16 cellular contexts compared by ENCODE assay signal in the genomic region with DNA sequence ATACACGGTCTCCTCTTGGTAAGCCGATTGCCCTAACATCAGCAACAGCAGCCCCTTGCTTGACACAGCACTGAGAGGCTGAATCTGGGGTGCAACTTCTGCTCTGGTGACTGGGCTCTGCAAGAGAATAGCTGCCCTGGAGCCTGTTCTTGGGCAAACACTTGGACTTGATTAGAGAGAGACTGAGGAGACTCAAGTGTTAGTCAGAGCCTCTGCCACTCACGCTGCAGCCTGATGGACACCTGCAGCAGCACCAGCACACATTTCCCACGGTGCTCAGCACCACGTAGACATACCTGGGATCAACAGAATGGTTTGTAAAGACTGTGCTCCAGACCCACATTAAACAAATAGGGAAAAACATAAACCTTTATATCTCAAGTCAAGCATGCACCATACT. TPM values are rescaled to one million over a fixed set of nuclear protein-coding genes. Genes with fewer than 3 reads are reported as not detected.
DNase-seq lines count a peak whose midpoint lies in the region; ATAC-seq, FAIRE-seq and TF ChIP-seq lines count a peak whose summit lies in the region.
"Had no signal": no experiment of that assay in that cellular context is flagged by ENCODE, and none has a peak within 500 bp of the region (broad histone marks: within the 10 kb centered on the region; RNA-seq: fewer than 3 reads in every experiment).

No MANE protein-coding gene starts in this region.

- H3K9me2 ChIP-seq in hepatocyte (replicated peaks; ENCODE audit: insufficient read depth): no peaks in the 10 kb centered on the region

- no peak overlapping the region for H3K4me3 ChIP-seq in mammary epithelial cell (replicated peaks in 1 of 3; ENCODE audit: insufficient read depth in 1 of 3, low read depth in 2 of 3, low read length in 3 of 3)
- H3K4me3 ChIP-seq in breast epithelium: no peak overlapping the region
- H3K4me3 ChIP-seq in H1 (ENCODE audit: extremely low read depth in 1 of 4, insufficient read depth in 2 of 4, low read depth in 3 of 4, low read length in 4 of 4): no peak overlapping the region
- H3K4me3 ChIP-seq in hepatocyte: no peak overlapping the region
- H3K4me3 ChIP-seq: BLaER1, GM23338, HAP-1 had no signal

- H3K9ac ChIP-seq in mammary epithelial cell (ENCODE audit: insufficient read depth, low read length) (no peak overlapping the region), H1 (replicated peaks in 1 of 4; ENCODE audit: extremely low read depth in 1 of 4, low read depth in 3 of 4, low read length in 3 of 4) (0 out of 7 replicates have a peak overlapping the region, but pooled peaks of 1 of the 4 experiments have one; percentile 5)
- H3K9ac ChIP-seq: BLaER1 had no signal

- H3K14ac ChIP-seq in H1 (ENCODE audit: insufficient read length): no peak overlapping the region

- H3K4ac ChIP-seq in H1 (replicated peaks; ENCODE audit: insufficient read length, low read depth, low read length): no peak overlapping the region

- TF ChIP-seq POLR2A in breast epithelium (IDR thresholded peaks at IDR 0.05) (no peak), H1 (IDR thresholded peaks at IDR 0.05; ENCODE audit: control extremely low read depth in 1 of 2, low read depth in 2 of 2, low read length in 2 of 2) (no peak)

- FAIRE-seq in H1 (lab: Jason Lieb, UNC): no peak

- no peaks in the 10 kb centered on the region for H3K4me1 ChIP-seq in mammary epithelial cell (ENCODE audit: insufficient read depth, low read length)
- no peaks in the 10 kb centered on the region for H3K4me1 ChIP-seq in breast epithelium
- H3K4me1 ChIP-seq in H1 (replicated peaks in 1 of 4; ENCODE audit: control insufficient read depth in 3 of 4, insufficient read depth in 4 of 4, low read length in 3 of 4): no peaks in the 10 kb centered on the region
- peaks cover 20% of the 10 kb centered on the region for H3K4me1 ChIP-seq in hepatocyte (ENCODE audit: insufficient read depth)
- H3K4me1 ChIP-seq: BLaER1, HAP-1 had no signal

- intact Hi-C loops in mammary epithelial cell (cut with micrococcal nuclease): no loop called here
- intact Hi-C loops in breast epithelium (cut with DNase I; ENCODE audit: low total_unique reads): loop anchor here (5.0 kb wide), 1 partner anchor 132 kb away; no protein-coding TSS in a partner anchor

- no peak overlapping the region for H4K5ac ChIP-seq in H1 (ENCODE audit: insufficient read length, low read depth, low read length)

- no peak overlapping the region for H2BK120ac ChIP-seq in H1 (replicated peaks; ENCODE audit: low read depth, low read length)

- no peak overlapping the region for H3K4me2 ChIP-seq in mammary epithelial cell (ENCODE audit: insufficient read depth, low read depth, low read length)
- no peak overlapping the region for H3K4me2 ChIP-seq in H1 (ENCODE audit: insufficient read depth in 1 of 2, low read depth in 2 of 2, low read length in 2 of 2)
- H3K4me2 ChIP-seq in hepatocyte: no peak overlapping the region
- H3K4me2 ChIP-seq: BLaER1, GM23338 had no signal

- no peak overlapping the region for H3K18ac ChIP-seq in H1 (ENCODE audit: extremely low read depth, low read length)

- no peak overlapping the region for H2BK15ac ChIP-seq in H1 (ENCODE audit: low read length)

- no peak overlapping the region for H3K23ac ChIP-seq in H1 (ENCODE audit: insufficient read length)

- H3K27me3 ChIP-seq in mammary epithelial cell (ENCODE audit: insufficient read depth, low read length) (no peaks in the 10 kb centered on the region), breast epithelium (no peaks in the 10 kb centered on the region), H1 (replicated peaks in 1 of 4; ENCODE audit: control insufficient read depth in 3 of 4, extremely low read depth in 1 of 4, insufficient read depth in 3 of 4, low read length in 3 of 4) (no peaks in the 10 kb centered on the region), hepatocyte (no peaks in the 10 kb centered on the region)
- H3K27me3 ChIP-seq: BLaER1 had no signal

- no peak overlapping the region for H3K56ac ChIP-seq in H1 (replicated peaks; ENCODE audit: insufficient read length, low read depth, low read length)

- H2BK20ac ChIP-seq in H1 (ENCODE audit: low read length): no peak overlapping the region

- in situ Hi-C loops in mammary epithelial cell (cut with MboI; ENCODE audit: low sequenced_read_pairs in 2 of 2): loop anchor here (5.0 to 25.0 kb wide), 2 partner anchors 122 to 357 kb away; no protein-coding TSS in a partner anchor

- H3K79me2 ChIP-seq in mammary epithelial cell (ENCODE audit: insufficient read depth, low read length): no peaks in the 10 kb centered on the region
- H3K79me2 ChIP-seq in H1 (ENCODE audit: control insufficient read depth in 1 of 2, insufficient read depth in 2 of 2, low read length in 2 of 2): no peaks in the 10 kb centered on the region
- H3K79me2 ChIP-seq in hepatocyte: no peaks in the 10 kb centered on the region

- dilution Hi-C loops in mammary epithelial cell (cut with HindIII; ENCODE audit: low sequenced_read_pairs): no loop called here

- no peaks in the 10 kb centered on the region for H4K20me1 ChIP-seq in mammary epithelial cell (ENCODE audit: insufficient read depth, low read length)
- no peaks in the 10 kb centered on the region for H4K20me1 ChIP-seq in H1 (replicated peaks in 1 of 2; ENCODE audit: control insufficient read depth in 1 of 2, insufficient read depth in 2 of 2, low read length in 2 of 2)
- H4K20me1 ChIP-seq in hepatocyte (ENCODE audit: insufficient read depth, poor library complexity, severe bottlenecking): no peaks in the 10 kb centered on the region
- H4K20me1 ChIP-seq: BLaER1 had no signal

- no peaks in the 10 kb centered on the region for H3K36me3 Mint-ChIP-seq in stimulated activated effector memory CD8-positive, alpha-beta T cell treated with anti-CD3 and anti-CD28 coated beads, Interleukin-12 subunit alpha, Interleukin-12 subunit beta, amount 100 ng/mL, for 72 hours
- no peaks in the 10 kb centered on the region for H3K36me3 Mint-ChIP-seq in activated T-helper 17 cell treated with anti-CD3 and anti-CD28 coated beads, Interleukin-2, amount 50 U/mL, for 72 hours (ENCODE audit: low read depth)
- H3K36me3 Mint-ChIP-seq: CD8-positive, alpha-beta memory T cell had no signal

- TF ChIP-seq EP300 in H1 (IDR thresholded peaks at IDR 0.05; ENCODE audit: borderline replicate concordance in 1 of 2, low read depth in 2 of 2, low read length in 2 of 2): no peak

- no peak overlapping the region for H3K27ac ChIP-seq in mammary epithelial cell (ENCODE audit: insufficient read depth, low read depth, low read length)
- no peak overlapping the region for H3K27ac ChIP-seq in breast epithelium
- H3K27ac ChIP-seq in H1 (ENCODE audit: low read depth, low read length): no peak overlapping the region
- no peak overlapping the region for H3K27ac ChIP-seq in hepatocyte
- H3K27ac ChIP-seq: BLaER1, HL-60 had no signal

- POLR2A ChIA-PET in H1 (lab: Charles Lee; ENCODE audit: partially characterized antibody): interaction anchor here (0.9 kb wide), 1 partner anchor 129 kb away, joined by 4 read pairs; no protein-coding TSS in a partner anchor

- no peak overlapping the region for H2AK5ac ChIP-seq in H1 (ENCODE audit: low read depth, low read length)

- CTCF ChIA-PET in mammary epithelial cell (lab: Charles Lee; ENCODE audit: low non-redundant PET) (no interaction called here), H1 (lab: Charles Lee; ENCODE audit: partially characterized antibody) (interaction anchor here (0.6 to 1.4 kb wide), 2 partner anchors 128 to 190 kb away, joined by 3 read pairs; no protein-coding TSS in a partner anchor)

- no peak overlapping the region for H4K8ac ChIP-seq in H1 (ENCODE audit: extremely low read depth, insufficient read depth, low read length)

- ATAC-seq in stimulated activated effector memory CD8-positive, alpha-beta T cell treated with anti-CD3 and anti-CD28 coated beads, Interleukin-12 subunit alpha, Interleukin-12 subunit beta, amount 100 ng/mL, for 72 hours: peak; percentile 11
- no peak for ATAC-seq in activated T-helper 17 cell treated with anti-CD3 and anti-CD28 coated beads, Interleukin-2, amount 50 U/mL, for 72 hours (replicated peaks)
- ATAC-seq: GM23338 had no signal

- TF ChIP-seq RAD21 in H1 (IDR thresholded peaks at IDR 0.05 in 1 of 2, conservative IDR thresholded peaks at IDR 0.05 in 1 of 2; ENCODE audit: low read depth in 2 of 2, low read length in 2 of 2): no peak

- no peaks in the 10 kb centered on the region for H3K9me3 ChIP-seq in mammary epithelial cell (replicated peaks; ENCODE audit: insufficient read depth, low read length)
- no peaks in the 10 kb centered on the region for H3K9me3 ChIP-seq in breast epithelium
- no peaks in the 10 kb centered on the region for H3K9me3 ChIP-seq in H1 (ENCODE audit: insufficient read depth in 2 of 2, low read depth in 1 of 2, low read length in 1 of 2)
- no peaks in the 10 kb centered on the region for H3K9me3 ChIP-seq in hepatocyte (ENCODE audit: low read depth)
- H3K9me3 ChIP-seq: BLaER1, Caco-2, HAP-1 had no signal

- no peak overlapping the region for H3K27ac Mint-ChIP-seq in stimulated activated effector memory CD8-positive, alpha-beta T cell treated with anti-CD3 and anti-CD28 coated beads, Interleukin-12 subunit alpha, Interleukin-12 subunit beta, amount 100 ng/mL, for 72 hours
- no peak overlapping the region for H3K27ac Mint-ChIP-seq in activated T-helper 17 cell treated with anti-CD3 and anti-CD28 coated beads, Interleukin-2, amount 50 U/mL, for 72 hours
- H3K27ac Mint-ChIP-seq: GM23338 had no signal

- TF ChIP-seq CTCF in mammary epithelial cell (conservative IDR thresholded peaks at IDR 0.05 in 1 of 2, IDR thresholded peaks at IDR 0.05 in 1 of 2; ENCODE audit: extremely low read depth in 1 of 2, insufficient read depth in 1 of 2, low read depth in 1 of 2, low read length in 2 of 2) (no peak), breast epithelium (IDR thresholded peaks at IDR 0.05) (no peak), H1 (IDR thresholded peaks at IDR 0.05; ENCODE audit: control extremely low read depth in 1 of 3, insufficient read depth in 1 of 3, low read depth in 1 of 3, low read length in 3 of 3) (no peak), hepatocyte (IDR thresholded peaks at IDR 0.05; ENCODE audit: poor library complexity) (no peak)

- no TSS peak for BruUV-seq in mammary epithelial cell (replicated peaks; lab: Mats Ljungman, UMichigan)

- H2AFZ ChIP-seq in mammary epithelial cell (ENCODE audit: low read depth, low read length) (no peak overlapping the region), H1 (ENCODE audit: low read length) (no peak overlapping the region), hepatocyte (no peak overlapping the region)
- H2AFZ ChIP-seq: GM23338 had no signal

- no peaks in the 10 kb centered on the region for H3K23me2 ChIP-seq in H1 (ENCODE audit: low read depth, low read length)

- peak; percentile 6 for DNase-seq in mammary epithelial cell
- DNase-seq in breast epithelium (ENCODE audit: low spot score in 2 of 2): no peak
- DNase-seq in H1 (ENCODE audit: low read depth in 1 of 2, low spot score in 2 of 2): no peak
- DNase-seq in hepatocyte (ENCODE audit: low spot score): peak; percentile 35
- no peak for DNase-seq in stimulated activated effector memory CD8-positive, alpha-beta T cell treated with anti-CD3 and anti-CD28 coated beads, Interleukin-12 subunit alpha, Interleukin-12 subunit beta, amount 100 ng/mL, for 72 hours (ENCODE audit: low spot score in 2 of 2)
- DNase-seq in MV-4-11 (lab: John Stamatoyannopoulos, UW): no peak
- DNase-seq in NCI-H510A treated with DMSO at 0.1 percent for 48 hours (lab: John Stamatoyannopoulos, UW): no peak
- DNase-seq: 8988T; AML-193; Caco-2; CD8-positive, alpha-beta memory T cell had no signal

- H2BK5ac ChIP-seq in H1 (ENCODE audit: low read depth, low read length): no peak overlapping the region

- whole genome bisulfite sequencing in mammary epithelial cell (ENCODE audit: low coverage, missing lambda C conversion rate): 64% methylated on average over 5 of the region's 5 CpGs
- WGBS in H1 (ENCODE audit: extremely low coverage in 1 of 2, insufficient coverage in 1 of 2, insufficient read length in 1 of 2, insufficient replicate concordance in 2 of 2, low coverage in 1 of 2, low lambda C conversion rate in 2 of 2, missing lambda C conversion rate in 1 of 2), 2 experiments: 88% methylated on average over 5 of the region's 5 CpGs; no CpG with 5 or more reads in 1 of the 2 experiments
- WGBS in hepatocyte (ENCODE audit: low lambda C conversion rate, missing lambda C conversion rate): 76% methylated on average over 5 of the region's 5 CpGs

- no peaks in the 10 kb centered on the region for H3K4me1 Mint-ChIP-seq in stimulated activated effector memory CD8-positive, alpha-beta T cell treated with anti-CD3 and anti-CD28 coated beads, Interleukin-12 subunit alpha, Interleukin-12 subunit beta, amount 100 ng/mL, for 72 hours
- H3K4me1 Mint-ChIP-seq in activated T-helper 17 cell treated with anti-CD3 and anti-CD28 coated beads, Interleukin-2, amount 50 U/mL, for 72 hours: no peaks in the 10 kb centered on the region
- H3K4me1 Mint-ChIP-seq: CD8-positive, alpha-beta memory T cell had no signal

- H4K91ac ChIP-seq in H1 (replicated peaks; ENCODE audit: insufficient read length, low read length): peak overlapping the region; percentile 56

- no peaks in the 10 kb centered on the region for H3K79me1 ChIP-seq in H1 (ENCODE audit: low read depth, low read length)

- H3K4me3 Mint-ChIP-seq in stimulated activated effector memory CD8-positive, alpha-beta T cell treated with anti-CD3 and anti-CD28 coated beads, Interleukin-12 subunit alpha, Interleukin-12 subunit beta, amount 100 ng/mL, for 72 hours: no peak overlapping the region
- H3K4me3 Mint-ChIP-seq in activated T-helper 17 cell treated with anti-CD3 and anti-CD28 coated beads, Interleukin-2, amount 50 U/mL, for 72 hours: no peak overlapping the region
- H3K4me3 Mint-ChIP-seq: CD8-positive, alpha-beta memory T cell; GM23338 had no signal

- H3K27me3 Mint-ChIP-seq in activated T-helper 17 cell treated with anti-CD3 and anti-CD28 coated beads, Interleukin-2, amount 50 U/mL, for 72 hours: peaks cover 4% of the 10 kb centered on the region

- no peaks in the 10 kb centered on the region for H3K36me3 ChIP-seq in mammary epithelial cell (ENCODE audit: insufficient read depth, low read length)
- H3K36me3 ChIP-seq in breast epithelium: no peaks in the 10 kb centered on the region
- H3K36me3 ChIP-seq in H1 (ENCODE audit: control insufficient read depth in 2 of 4, insufficient read depth in 4 of 4, low read length in 3 of 4): no peaks in the 10 kb centered on the region
- H3K36me3 ChIP-seq in hepatocyte (replicated peaks; ENCODE audit: insufficient read depth, low read depth): no peaks in the 10 kb centered on the region
- H3K36me3 ChIP-seq: BLaER1, HAP-1 had no signal

- H3K9me3 Mint-ChIP-seq in stimulated activated effector memory CD8-positive, alpha-beta T cell treated with anti-CD3 and anti-CD28 coated beads, Interleukin-12 subunit alpha, Interleukin-12 subunit beta, amount 100 ng/mL, for 72 hours: no peaks in the 10 kb centered on the region
- no peaks in the 10 kb centered on the region for H3K9me3 Mint-ChIP-seq in activated T-helper 17 cell treated with anti-CD3 and anti-CD28 coated beads, Interleukin-2, amount 50 U/mL, for 72 hours
- H3K9me3 Mint-ChIP-seq: CD8-positive, alpha-beta memory T cell; GM23338 had no signal

- no peak overlapping the region for H2BK12ac ChIP-seq in H1 (ENCODE audit: low read depth, low read length)

RNA-seq across cellular contexts. Expression of gene UMPS, which starts 35.8 kb away (rescaled TPM):
- total RNA-seq in mammary epithelial cell: 10 to 100 TPM; 28.2 to 41.6 TPM
- 58.2 TPM for polyA plus RNA-seq in mammary epithelial cell
- polyA minus RNA-seq in mammary epithelial cell: 22.9 TPM
- 10 to 100 TPM; 18.4 to 34.1 (median 28.0) TPM for total RNA-seq in breast epithelium
- total RNA-seq in H1 (2021; fragmentation: NEBNext Ultra II Directional; extraction: Animal tissue kit (Norgen Biotek cat#: 25700)): 55.8 and 59.0 TPM in 2 replicates
- polyA plus RNA-seq in H1 (2011; rRNA removed): 21.4 and 32.8 TPM in 2 replicates
- 29.2 TPM for polyA plus RNA-seq in H1 (2011; cell fraction: cytosol; rRNA removed)
- polyA plus RNA-seq in H1 (2011; cell fraction: nucleus; rRNA removed): 14.2 TPM
- polyA plus RNA-seq in H1 (2012, experiment 1 of 2): 40.7 to 48.2 TPM (median 46.3 TPM) in 4 replicates
- 8.8 TPM for polyA plus RNA-seq in H1 (2012, experiment 2 of 2)
- polyA plus RNA-seq in H1 (2013, experiment 1 of 2): 23.5 TPM
- polyA plus RNA-seq in H1 (2013, experiment 2 of 2): 22.8 TPM
- polyA minus RNA-seq in H1 (2011; rRNA and poly(A)+ RNA removed): 36.1 and 46.9 TPM in 2 replicates
- 48.1 TPM for polyA minus RNA-seq in H1 (2011; cell fraction: cytosol; rRNA and poly(A)+ RNA removed)
- polyA minus RNA-seq in H1 (2011; cell fraction: nucleus; rRNA and poly(A)+ RNA removed): 31.1 TPM
- 25.9 and 108 TPM in 2 replicates for total RNA-seq in hepatocyte
- 35.1 and 37.3 TPM in 2 replicates for polyA plus RNA-seq in hepatocyte
- 10 to 100 TPM; 29.2 to 55.0 TPM for total RNA-seq in activated T-helper 17 cell treated with anti-CD3 and anti-CD28 coated beads, Interleukin-2, amount 50 U/mL, for 72 hours

Comparison
In these comparisons a context has a peak if more than half of its experiments do, and no peak if none do; other contexts are left out.
1. DNase-seq: peak in mammary epithelial cell (single experiment) and hepatocyte (single experiment); none in breast epithelium (0 of 2), H1 (0 of 2), stimulated activated effector memory CD8-positive, alpha-beta T cell treated with anti-CD3 and anti-CD28 coated beads, Interleukin-12 subunit alpha, Interleukin-12 subunit beta, amount 100 ng/mL, for 72 hours (0 of 2), MV-4-11 (single experiment) and NCI-H510A treated with DMSO at 0.1 percent for 48 hours (single experiment).